Comparison of ENCODE assay signal across 1 cellular context in genomic region chr1:168833801-168834224, GRCh38.
TF ChIP-seq lines count a peak whose summit lies in the region.

No MANE protein-coding gene starts in this region.

TF ChIP-seq in HepG2, 621 proteins besides CTCF, POLR2A, EP300 and RAD21 (continued from another document and continues in another):
- no peak for TF ChIP-seq ZNF296 (CRISPR knock-in tag; conservative IDR thresholded peaks at IDR 0.05)
- no peak for TF ChIP-seq ZNF569 (CRISPR knock-in tag; IDR thresholded peaks at IDR 0.05; ENCODE audit: borderline replicate concordance)
- 0 out of 2 replicates have a peak, but pooled peaks have one; percentile 21 for TF ChIP-seq NFIC (IDR thresholded peaks at IDR 0.05; ENCODE audit: low read length)
- TF ChIP-seq LRRFIP1 (CRISPR knock-in tag; conservative IDR thresholded peaks at IDR 0.05): no peak
- peak; percentile 18; the same call in 1 of the 2 replicates for TF ChIP-seq HDAC2 (CRISPR knock-in tag; IDR thresholded peaks at IDR 0.05)
- TF ChIP-seq TFE3 (CRISPR knock-in tag; IDR thresholded peaks at IDR 0.05): peak; percentile 72
- peak; percentile 70; the same call in 1 of the 2 replicates for TF ChIP-seq PAWR (CRISPR knock-in tag; IDR thresholded peaks at IDR 0.05; ENCODE audit: borderline replicate concordance)
- TF ChIP-seq ZNF609 (CRISPR knock-in tag; IDR thresholded peaks at IDR 0.05; ENCODE audit: borderline replicate concordance): peak; percentile 62; the same call in 1 of the 2 replicates
- TF ChIP-seq ISL2 (CRISPR knock-in tag; IDR thresholded peaks at IDR 0.05): peak; percentile 80; the same call in 1 of the 2 replicates
- no peak for TF ChIP-seq ZNF660 (CRISPR knock-in tag; IDR thresholded peaks at IDR 0.05; ENCODE audit: borderline replicate concordance, low read depth)
- 0 out of 2 replicates have a peak, but pooled peaks have one; percentile 40 for TF ChIP-seq DPF2 (CRISPR knock-in tag; IDR thresholded peaks at IDR 0.05; ENCODE audit: borderline replicate concordance, low read depth)
- TF ChIP-seq ZZZ3 (CRISPR knock-in tag; IDR thresholded peaks at IDR 0.05; ENCODE audit: borderline replicate concordance): no peak
- TF ChIP-seq POGZ (CRISPR knock-in tag; IDR thresholded peaks at IDR 0.05): peak; percentile 86
- no peak for TF ChIP-seq FOXP1 (IDR thresholded peaks at IDR 0.05)
- TF ChIP-seq FOXP1 (CRISPR knock-in tag; IDR thresholded peaks at IDR 0.05): peak; percentile 89
- peak; percentile 33; the same call in 1 of the 2 replicates for TF ChIP-seq IRF2 (CRISPR knock-in tag; IDR thresholded peaks at IDR 0.05)
- TF ChIP-seq ZNF431 (CRISPR knock-in tag; IDR thresholded peaks at IDR 0.05; ENCODE audit: borderline replicate concordance, low read depth): 0 out of 2 replicates have a peak, but pooled peaks have one; percentile 58
- TF ChIP-seq PPARG (CRISPR knock-in tag; conservative IDR thresholded peaks at IDR 0.05): peak; percentile 64; the same call in 1 of the 2 replicates
- TF ChIP-seq BRF2 (CRISPR knock-in tag; IDR thresholded peaks at IDR 0.05): 0 out of 2 replicates have a peak, but pooled peaks have one; percentile 38
- TF ChIP-seq ATF7 (IDR thresholded peaks at IDR 0.05): no peak
- 0 out of 2 replicates have a peak, but pooled peaks have one; percentile 19 for TF ChIP-seq ATF7 (CRISPR knock-in tag; IDR thresholded peaks at IDR 0.05)
- peak; percentile 85 for TF ChIP-seq ELF3 (CRISPR knock-in tag; IDR thresholded peaks at IDR 0.05)
- peak; percentile 44 for TF ChIP-seq YY1 (IDR thresholded peaks at IDR 0.05; ENCODE audit: insufficient read depth, insufficient replicate concordance, low read depth, low read length)
- TF ChIP-seq ZFAT (CRISPR knock-in tag; conservative IDR thresholded peaks at IDR 0.05): no peak
- TF ChIP-seq MYC (CRISPR knock-in tag; IDR thresholded peaks at IDR 0.05; ENCODE audit: borderline replicate concordance): peak; percentile 49; the same call in 1 of the 2 replicates
- TF ChIP-seq ZNF605 (CRISPR knock-in tag; IDR thresholded peaks at IDR 0.05): 0 out of 2 replicates have a peak, but pooled peaks have one; percentile 62
- peak; percentile 79 for TF ChIP-seq FOXA3 (CRISPR knock-in tag; IDR thresholded peaks at IDR 0.05)
- peak; percentile 85 for TF ChIP-seq TCF7 (IDR thresholded peaks at IDR 0.05; ENCODE audit: low read depth)
- TF ChIP-seq ETV5 (CRISPR knock-in tag; IDR thresholded peaks at IDR 0.05; ENCODE audit: borderline replicate concordance): peak; percentile 99
- TF ChIP-seq MLLT10 (CRISPR knock-in tag; IDR thresholded peaks at IDR 0.05): no peak
- TF ChIP-seq ZKSCAN1 (IDR thresholded peaks at IDR 0.05; ENCODE audit: low read length): no peak
- peak; percentile 77; the same call in 1 of the 2 replicates for TF ChIP-seq SOX5 (CRISPR knock-in tag; IDR thresholded peaks at IDR 0.05; ENCODE audit: borderline replicate concordance)
- peak; percentile 60; the same call in 1 of the 2 replicates for TF ChIP-seq STAT6 (CRISPR knock-in tag; IDR thresholded peaks at IDR 0.05; ENCODE audit: borderline replicate concordance)
- TF ChIP-seq ZNF10 (CRISPR knock-in tag; IDR thresholded peaks at IDR 0.05; ENCODE audit: borderline replicate concordance, low read depth): no peak
- TF ChIP-seq MLX (CRISPR knock-in tag; IDR thresholded peaks at IDR 0.05): peak; percentile 69; the same call in 1 of the 2 replicates
- TF ChIP-seq SP5 (CRISPR knock-in tag; IDR thresholded peaks at IDR 0.05; ENCODE audit: borderline replicate concordance, low read depth): peak; percentile 28; the same call in 1 of the 2 replicates
- TF ChIP-seq HNF4G (IDR thresholded peaks at IDR 0.05; ENCODE audit: borderline replicate concordance, low read depth, low read length): no peak
- TF ChIP-seq HNF4G (CRISPR knock-in tag; IDR thresholded peaks at IDR 0.05; ENCODE audit: borderline replicate concordance, low read depth): peak; percentile 46; the same call in 1 of the 2 replicates
- peak; percentile 61; the same call in 1 of the 2 replicates for TF ChIP-seq ZMYM4 (CRISPR knock-in tag; IDR thresholded peaks at IDR 0.05)
- 0 out of 2 replicates have a peak, but pooled peaks have one; percentile 61 for TF ChIP-seq ZNF775 (CRISPR knock-in tag; IDR thresholded peaks at IDR 0.05; ENCODE audit: borderline replicate concordance)
- TF ChIP-seq ZBTB38 (CRISPR knock-in tag; IDR thresholded peaks at IDR 0.05): peak; percentile 52; the same call in 1 of the 2 replicates
- TF ChIP-seq ZNF761 (CRISPR knock-in tag; conservative IDR thresholded peaks at IDR 0.05): 0 out of 2 replicates have a peak, but pooled peaks have one; percentile 60
- TF ChIP-seq ZFP82 (CRISPR knock-in tag; IDR thresholded peaks at IDR 0.05; ENCODE audit: borderline replicate concordance): peak; percentile 64; the same call in 1 of the 2 replicates
- peak; percentile 40 for TF ChIP-seq SOX13 (IDR thresholded peaks at IDR 0.05)
- TF ChIP-seq SOX13 (CRISPR knock-in tag; conservative IDR thresholded peaks at IDR 0.05 in 1 of 2, IDR thresholded peaks at IDR 0.05 in 1 of 2): peak in 1 of 2 experiments; percentile 84; a peak in 2 of 4 replicates
- no peak for TF ChIP-seq TFDP2 (CRISPR knock-in tag; IDR thresholded peaks at IDR 0.05)
- TF ChIP-seq ZMYM3 (CRISPR knock-in tag; IDR thresholded peaks at IDR 0.05): peak; percentile 35; the same call in 1 of the 2 replicates
- TF ChIP-seq BCL6 (CRISPR knock-in tag; IDR thresholded peaks at IDR 0.05): 0 out of 2 replicates have a peak, but pooled peaks have one; percentile 15
- TF ChIP-seq ZSCAN31 (CRISPR knock-in tag; IDR thresholded peaks at IDR 0.05; ENCODE audit: low read depth): 0 out of 2 replicates have a peak, but pooled peaks have one; percentile 48
- peak; percentile 58; the same call in 1 of the 2 replicates for TF ChIP-seq ONECUT2 (CRISPR knock-in tag; IDR thresholded peaks at IDR 0.05)
- peak; percentile 84; the same call in 1 of the 2 replicates for TF ChIP-seq ZNF850 (CRISPR knock-in tag; conservative IDR thresholded peaks at IDR 0.05)
- no peak for TF ChIP-seq CENPT (CRISPR knock-in tag; IDR thresholded peaks at IDR 0.05; ENCODE audit: low read depth)
- TF ChIP-seq MAX (IDR thresholded peaks at IDR 0.05): peak; percentile 60
- peak; percentile 65 for TF ChIP-seq TEAD3 (CRISPR knock-in tag; optimal IDR thresholded peaks at IDR 0.05; ENCODE audit: borderline replicate concordance)
- peak; percentile 62; the same call in 1 of the 2 replicates for TF ChIP-seq RXRA (CRISPR knock-in tag; IDR thresholded peaks at IDR 0.05)
- TF ChIP-seq ELF1 (CRISPR knock-in tag; IDR thresholded peaks at IDR 0.05): 0 out of 2 replicates have a peak, but pooled peaks have one; percentile 27
- peak; percentile 59 for TF ChIP-seq BRD4 (CRISPR knock-in tag; IDR thresholded peaks at IDR 0.05)
